ENCODE assay signal across 8 cellular contexts in genomic region chr10:123582084-123582989, GRCh38.
DNase-seq lines count a peak whose midpoint lies in the region; ATAC-seq and TF ChIP-seq lines count a peak whose summit lies in the region.

No MANE protein-coding gene starts in this region.

- H3K27ac Mint-ChIP-seq in naive B cell: no peak overlapping the region

- TF ChIP-seq EP300 in esophagus muscularis mucosa (IDR thresholded peaks at IDR 0.05): no peak

- ATAC-seq in HG03159 (IDR thresholded peaks at IDR 0.05; ENCODE audit: unreplicated experiment): peak; percentile 70
- ATAC-seq in naive B cell (ENCODE audit: low read depth in 2 of 2): peak; percentile 72 to 80
- ATAC-seq in GM21576 (IDR thresholded peaks at IDR 0.05; ENCODE audit: unreplicated experiment): no peak

- H3K9me3 Mint-ChIP-seq in naive B cell: peaks cover 0 to 2% (median 0%) of the 10 kb centered on the region in 7 donors

- DNase-seq in EL: peak; percentile 56
- DNase-seq in NCI-H82 treated with DMSO at 0.1 percent for 48 hours (lab: John Stamatoyannopoulos, UW; ENCODE audit: unreplicated experiment): peak; percentile 14
- DNase-seq in activated T-cell treated with anti-CD3 and anti-CD28 coated beads for 1 hour (ENCODE audit: low read depth): peak; percentile 51
- DNase-seq in esophagus muscularis mucosa (ENCODE audit: extremely low spot score): peak; percentile 96
- DNase-seq in naive B cell: peak; percentile 52
- DNase-seq in stimulated activated CD8-positive, alpha-beta memory T cell treated with anti-CD3 and anti-CD28 coated beads, Interleukin-7, amount 100 ng/mL, for 48 hours (ENCODE audit: extremely low read depth in 1 of 2, low read depth in 1 of 2): peak; percentile 21 to 26

- intact Hi-C loops in esophagus muscularis mucosa (cut with DNase I): loop anchor here (1.0 to 10.0 kb wide), 3 partner anchors 192 to 810 kb away; no protein-coding TSS in a partner anchor

- peaks cover 0 to 10% (median 2%) of the 10 kb centered on the region in 4 donors for H3K27me3 ChIP-seq in esophagus muscularis mucosa

- H3K36me3 Mint-ChIP-seq in naive B cell: no peaks in the 10 kb centered on the region

- no peak overlapping the region for H3K27ac ChIP-seq in esophagus muscularis mucosa (replicated peaks in 1 of 4)

- WGBS in esophagus muscularis mucosa: 19% methylated on average over 6 of the region's 6 CpGs

- peak; percentile 82 to 85 (median 85) for TF ChIP-seq CTCF in esophagus muscularis mucosa (IDR thresholded peaks at IDR 0.05)

- no peaks in the 10 kb centered on the region for H3K4me1 Mint-ChIP-seq in naive B cell

- no peak overlapping the region for H3K4me3 Mint-ChIP-seq in naive B cell

- H3K4me3 ChIP-seq in esophagus muscularis mucosa: no peak overlapping the region

- no peaks in the 10 kb centered on the region for H3K9me3 ChIP-seq in esophagus muscularis mucosa

- TF ChIP-seq POLR2A in esophagus muscularis mucosa (IDR thresholded peaks at IDR 0.05; ENCODE audit: low read depth): no peak

- peaks cover 48 to 73% (median 62%) of the 10 kb centered on the region in 3 donors for H3K27me3 Mint-ChIP-seq in naive B cell

- H3K4me1 ChIP-seq in esophagus muscularis mucosa: peaks cover 7 to 25% (median 24%) of the 10 kb centered on the region in 4 donors

- no peaks in the 10 kb centered on the region for H3K36me3 ChIP-seq in esophagus muscularis mucosa

Comparison
In these comparisons a context has a peak if more than half of its experiments do, and no peak if none do; other contexts are left out.
1. DNase-seq: peak in every context shown above with its lines; median percentile 96 in esophagus muscularis mucosa; 56 in EL; 52 in naive B cell; 51 in activated T-cell treated with anti-CD3 and anti-CD28 coated beads for 1 hour; 24 in stimulated activated CD8-positive, alpha-beta memory T cell treated with anti-CD3 and anti-CD28 coated beads, Interleukin-7, amount 100 ng/mL, for 48 hours; 14 in NCI-H82 treated with DMSO at 0.1 percent for 48 hours.